8 cellular contexts compared by ENCODE assay signal in the genomic region with DNA sequence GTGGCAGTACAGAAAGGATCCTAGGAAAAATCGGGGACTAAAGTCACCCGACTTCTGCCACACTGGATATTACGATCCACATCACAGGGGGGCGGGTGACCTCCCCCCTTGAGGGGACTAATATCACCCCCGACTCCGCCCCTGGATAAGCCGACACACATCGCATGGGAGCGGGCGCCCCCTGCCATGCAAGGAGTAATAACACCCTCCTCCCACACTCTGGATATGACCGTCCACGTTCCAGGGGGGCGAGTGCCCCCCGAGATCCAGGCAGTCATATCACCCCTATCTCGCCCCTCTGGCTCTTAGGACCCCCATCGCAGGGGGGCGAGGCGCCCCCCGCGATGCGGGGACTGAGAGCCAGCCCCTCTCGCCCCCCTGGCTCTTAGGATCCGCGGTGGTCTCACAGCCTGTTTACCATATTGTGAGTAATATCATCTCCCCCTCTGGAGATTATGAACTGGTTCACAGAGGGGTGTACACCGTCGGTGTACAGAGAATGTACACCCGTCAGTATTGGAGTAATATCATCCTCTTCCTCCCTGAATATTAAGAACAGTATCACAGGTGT.
DNase-seq lines count a peak whose midpoint lies in the region; ATAC-seq, FAIRE-seq and TF ChIP-seq lines count a peak whose summit lies in the region.

No MANE protein-coding gene starts in this region.

- H3K36me3 ChIP-seq in RWPE2 (ENCODE audit: low read depth), result no peaks in the 10 kb centered on the region
- H3K36me3 ChIP-seq in spleen, result no peaks in the 10 kb centered on the region

- TF ChIP-seq CTCF in RWPE2 (IDR thresholded peaks at IDR 0.05; ENCODE audit: poor library complexity, severe bottlenecking) (peak; percentile 29), fibroblast of villous mesenchyme (IDR thresholded peaks at IDR 0.05; ENCODE audit: insufficient read depth, low read depth, low read length) (peak; percentile 33), spleen (IDR thresholded peaks at IDR 0.05 in 8 of 11, conservative IDR thresholded peaks at IDR 0.05 in 3 of 11) (peak in 9 of 11 experiments; percentile 30 to 63 (median 55))

- FAIRE-seq in GM12892 (lab: Jason Lieb, UNC), result no peak

- H3K27ac ChIP-seq in RWPE2 (ENCODE audit: poor library complexity, severe bottlenecking), result no peak overlapping the region
- H3K27ac ChIP-seq in spleen, result no peak overlapping the region

- WGBS in spleen, 5 donors, result 13 to 22% (median 18%) methylated on average over 23 to 27 of the region's 27 CpGs

- H3K9me3 ChIP-seq in RWPE2 (ENCODE audit: severe bottlenecking) (no peaks in the 10 kb centered on the region), spleen (no peaks in the 10 kb centered on the region)

- TF ChIP-seq POLR2A in GM12892 (IDR thresholded peaks at IDR 0.05; ENCODE audit: low read depth, low read length) (no peak), spleen (IDR thresholded peaks at IDR 0.05) (no peak)

- intact Hi-C loops in spleen (cut with DNase I; ENCODE audit: low total_unique reads), result loop anchor here (5.0 to 10.0 kb wide), 2 partner anchors 77 to 655 kb away; no protein-coding TSS in a partner anchor

- H3K27me3 ChIP-seq in RWPE2 (ENCODE audit: insufficient read depth, poor library complexity, severe bottlenecking) (no peaks in the 10 kb centered on the region), spleen (replicated peaks in 1 of 7) (peaks cover 0 to 27% (median 3%) of the 10 kb centered on the region in 7 donors)

- DNase-seq in GM12892 (ENCODE audit: insufficient read length) (peak; percentile 15), RWPE2 (ENCODE audit: low spot score) (no peak), fibroblast of villous mesenchyme (ENCODE audit: low read depth) (no peak), spleen (no peak), putamen (ENCODE audit: low spot score) (no peak), inferior parietal cortex (ENCODE audit: extremely low spot score) (no peak), NCI-H1048 (lab: John Stamatoyannopoulos, UW) (no peak)

- H3K4me3 ChIP-seq in RWPE2 (ENCODE audit: severe bottlenecking), result no peak overlapping the region
- no peak overlapping the region for H3K4me3 ChIP-seq in fibroblast of villous mesenchyme (ENCODE audit: low read depth, low read length)
- peak overlapping the region in 1 of 8 donors; percentile 13 for H3K4me3 ChIP-seq in spleen

- ATAC-seq in RWPE2 (ENCODE audit: low read depth) (no peak), GM19035 (IDR thresholded peaks at IDR 0.05; ENCODE audit: unreplicated experiment) (no peak)

- H3K4me1 ChIP-seq in RWPE2 (ENCODE audit: insufficient read depth, poor library complexity, severe bottlenecking) (no peaks in the 10 kb centered on the region), spleen (peaks cover 0 to 8% (median 4%) of the 10 kb centered on the region in 6 donors)
